1 cellular context compared by ENCODE assay signal in the genomic region with DNA sequence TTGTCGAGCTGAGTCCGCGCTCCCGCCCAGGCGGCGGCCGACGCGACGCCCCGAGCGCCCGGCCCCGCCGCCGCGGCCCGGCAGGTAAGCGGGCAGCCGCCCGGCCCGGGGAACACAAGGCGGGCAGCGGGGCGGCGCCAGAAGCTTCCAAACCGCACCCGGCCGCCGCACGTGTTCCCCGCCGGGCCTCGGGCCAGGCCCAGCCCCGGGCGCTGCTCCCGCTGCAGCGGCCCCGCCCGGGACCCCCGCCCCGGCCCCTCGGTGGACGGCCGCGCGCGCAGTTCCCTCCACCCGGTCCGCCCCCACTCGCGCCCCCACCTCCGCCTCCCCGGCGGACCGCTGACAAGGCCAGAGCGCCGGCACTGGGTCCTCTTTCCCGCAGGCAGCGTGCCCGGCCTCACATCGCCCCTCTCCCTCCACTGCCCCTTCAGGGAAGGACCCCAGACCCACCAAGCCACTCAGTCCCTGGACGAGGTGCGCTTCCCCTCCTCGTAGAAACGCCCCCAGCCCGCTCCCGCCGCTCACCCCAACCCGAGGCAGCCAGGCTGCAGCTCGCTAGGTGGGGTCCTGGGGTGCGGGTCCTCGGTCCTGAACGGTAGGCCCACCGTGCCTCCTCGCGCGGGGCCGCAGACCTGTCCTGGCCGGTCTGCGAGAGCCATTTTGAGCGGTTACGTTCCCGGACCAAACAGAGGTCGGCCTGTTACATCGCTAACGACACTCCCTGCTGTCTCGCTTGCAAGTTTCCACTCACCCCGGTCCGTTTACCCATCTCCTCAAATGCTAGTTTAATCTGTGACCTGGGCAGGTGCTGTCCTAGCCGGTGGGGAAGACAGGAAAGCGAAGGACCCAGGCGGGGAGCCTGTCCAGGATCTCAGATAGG.
A peak's percentile ranks its signal among the peaks of the same experiment; 100 is the strongest.
TF ChIP-seq lines count a peak whose summit lies in the region.

No MANE protein-coding gene starts in this region.

TF ChIP-seq in HepG2, 621 proteins besides CTCF, POLR2A, EP300 and RAD21 (continued from another document and continues in another):
- TF ChIP-seq ZSCAN25 (CRISPR knock-in tag; IDR thresholded peaks at IDR 0.05) (no peak), ZEB1 (IDR thresholded peaks at IDR 0.05; ENCODE audit: insufficient replicate concordance, low read depth) (no peak), MEF2D (CRISPR knock-in tag; IDR thresholded peaks at IDR 0.05) (no peak), KLF9 (CRISPR knock-in tag; IDR thresholded peaks at IDR 0.05; ENCODE audit: low read depth) (no peak), MYNN (CRISPR knock-in tag; IDR thresholded peaks at IDR 0.05; ENCODE audit: low read depth) (no peak), ZBTB7A (CRISPR knock-in tag; IDR thresholded peaks at IDR 0.05) (no peak), ZNF460 (CRISPR knock-in tag; IDR thresholded peaks at IDR 0.05; ENCODE audit: borderline replicate concordance) (no peak), ZNF782 (CRISPR knock-in tag; IDR thresholded peaks at IDR 0.05; ENCODE audit: borderline replicate concordance) (no peak), CBX1 (IDR thresholded peaks at IDR 0.05; ENCODE audit: low read depth) (no peak), CREM (IDR thresholded peaks at IDR 0.05) (no peak), CREM (CRISPR knock-in tag; IDR thresholded peaks at IDR 0.05) (no peak), ATF7-NPFF (CRISPR knock-in tag; IDR thresholded peaks at IDR 0.05; ENCODE audit: low read depth) (no peak), ZNF550 (CRISPR knock-in tag; IDR thresholded peaks at IDR 0.05; ENCODE audit: borderline replicate concordance) (no peak), ZNF724P (CRISPR knock-in tag; IDR thresholded peaks at IDR 0.05; ENCODE audit: borderline replicate concordance) (no peak), TCF7 (IDR thresholded peaks at IDR 0.05; ENCODE audit: low read depth) (no peak), SMYD3 (CRISPR knock-in tag; IDR thresholded peaks at IDR 0.05) (no peak), GFI1 (CRISPR knock-in tag; IDR thresholded peaks at IDR 0.05; ENCODE audit: borderline replicate concordance) (no peak), TBX2 (CRISPR knock-in tag; IDR thresholded peaks at IDR 0.05; ENCODE audit: borderline replicate concordance) (no peak), ZFP37 (CRISPR knock-in tag; IDR thresholded peaks at IDR 0.05; ENCODE audit: borderline replicate concordance) (no peak), ESRRA (CRISPR knock-in tag; IDR thresholded peaks at IDR 0.05; ENCODE audit: low read depth) (no peak), RFXAP (CRISPR knock-in tag; IDR thresholded peaks at IDR 0.05; ENCODE audit: borderline replicate concordance) (no peak), IRX3 (CRISPR knock-in tag; IDR thresholded peaks at IDR 0.05; ENCODE audit: borderline replicate concordance, low read depth) (no peak), ZNF713 (CRISPR knock-in tag; IDR thresholded peaks at IDR 0.05) (no peak), EEA1 (CRISPR knock-in tag; IDR thresholded peaks at IDR 0.05; ENCODE audit: borderline replicate concordance) (no peak), HIVEP1 (CRISPR knock-in tag; IDR thresholded peaks at IDR 0.05) (0 out of 2 replicates have a peak, but pooled peaks have one; percentile 36), ZNF569 (CRISPR knock-in tag; IDR thresholded peaks at IDR 0.05; ENCODE audit: borderline replicate concordance) (no peak), ZNF350 (CRISPR knock-in tag; IDR thresholded peaks at IDR 0.05; ENCODE audit: borderline replicate concordance, low read depth) (no peak; the same call in 1 of the 2 replicates), FOXA3 (CRISPR knock-in tag; IDR thresholded peaks at IDR 0.05) (no peak), HHEX (CRISPR knock-in tag; IDR thresholded peaks at IDR 0.05) (no peak), FOXC1 (CRISPR knock-in tag; IDR thresholded peaks at IDR 0.05; ENCODE audit: borderline replicate concordance) (0 out of 2 replicates have a peak, but pooled peaks have one; percentile 61)
- TF ChIP-seq, protein P1, sequence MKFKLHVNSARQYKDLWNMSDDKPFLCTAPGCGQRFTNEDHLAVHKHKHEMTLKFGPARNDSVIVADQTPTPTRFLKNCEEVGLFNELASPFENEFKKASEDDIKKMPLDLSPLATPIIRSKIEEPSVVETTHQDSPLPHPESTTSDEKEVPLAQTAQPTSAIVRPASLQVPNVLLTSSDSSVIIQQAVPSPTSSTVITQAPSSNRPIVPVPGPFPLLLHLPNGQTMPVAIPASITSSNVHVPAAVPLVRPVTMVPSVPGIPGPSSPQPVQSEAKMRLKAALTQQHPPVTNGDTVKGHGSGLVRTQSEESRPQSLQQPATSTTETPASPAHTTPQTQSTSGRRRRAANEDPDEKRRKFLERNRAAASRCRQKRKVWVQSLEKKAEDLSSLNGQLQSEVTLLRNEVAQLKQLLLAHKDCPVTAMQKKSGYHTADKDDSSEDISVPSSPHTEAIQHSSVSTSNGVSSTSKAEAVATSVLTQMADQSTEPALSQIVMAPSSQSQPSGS (CRISPR knock-in tag; IDR thresholded peaks at IDR 0.05): no peak
- TF ChIP-seq, protein P2, sequence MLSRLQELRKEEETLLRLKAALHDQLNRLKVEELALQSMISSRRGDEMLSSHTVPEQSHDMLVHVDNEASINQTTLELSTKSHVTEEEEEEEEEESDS (CRISPR knock-in tag; IDR thresholded peaks at IDR 0.05; ENCODE audit: borderline replicate concordance): no peak
- TF ChIP-seq, protein P3, sequence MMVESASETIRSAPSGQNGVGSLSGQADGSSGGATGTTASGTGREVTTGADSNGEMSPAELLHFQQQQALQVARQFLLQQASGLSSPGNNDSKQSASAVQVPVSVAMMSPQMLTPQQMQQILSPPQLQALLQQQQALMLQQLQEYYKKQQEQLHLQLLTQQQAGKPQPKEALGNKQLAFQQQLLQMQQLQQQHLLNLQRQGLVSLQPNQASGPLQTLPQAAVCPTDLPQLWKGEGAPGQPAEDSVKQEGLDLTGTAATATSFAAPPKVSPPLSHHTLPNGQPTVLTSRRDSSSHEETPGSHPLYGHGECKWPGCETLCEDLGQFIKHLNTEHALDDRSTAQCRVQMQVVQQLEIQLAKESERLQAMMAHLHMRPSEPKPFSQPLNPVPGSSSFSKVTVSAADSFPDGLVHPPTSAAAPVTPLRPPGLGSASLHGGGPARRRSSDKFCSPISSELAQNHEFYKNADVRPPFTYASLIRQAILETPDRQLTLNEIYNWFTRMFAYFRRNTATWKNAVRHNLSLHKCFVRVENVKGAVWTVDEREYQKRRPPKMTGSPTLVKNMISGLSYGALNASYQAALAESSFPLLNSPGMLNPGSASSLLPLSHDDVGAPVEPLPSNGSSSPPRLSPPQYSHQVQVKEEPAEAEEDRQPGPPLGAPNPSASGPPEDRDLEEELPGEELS (CRISPR knock-in tag; IDR thresholded peaks at IDR 0.05): no peak
- TF ChIP-seq, protein P4, sequence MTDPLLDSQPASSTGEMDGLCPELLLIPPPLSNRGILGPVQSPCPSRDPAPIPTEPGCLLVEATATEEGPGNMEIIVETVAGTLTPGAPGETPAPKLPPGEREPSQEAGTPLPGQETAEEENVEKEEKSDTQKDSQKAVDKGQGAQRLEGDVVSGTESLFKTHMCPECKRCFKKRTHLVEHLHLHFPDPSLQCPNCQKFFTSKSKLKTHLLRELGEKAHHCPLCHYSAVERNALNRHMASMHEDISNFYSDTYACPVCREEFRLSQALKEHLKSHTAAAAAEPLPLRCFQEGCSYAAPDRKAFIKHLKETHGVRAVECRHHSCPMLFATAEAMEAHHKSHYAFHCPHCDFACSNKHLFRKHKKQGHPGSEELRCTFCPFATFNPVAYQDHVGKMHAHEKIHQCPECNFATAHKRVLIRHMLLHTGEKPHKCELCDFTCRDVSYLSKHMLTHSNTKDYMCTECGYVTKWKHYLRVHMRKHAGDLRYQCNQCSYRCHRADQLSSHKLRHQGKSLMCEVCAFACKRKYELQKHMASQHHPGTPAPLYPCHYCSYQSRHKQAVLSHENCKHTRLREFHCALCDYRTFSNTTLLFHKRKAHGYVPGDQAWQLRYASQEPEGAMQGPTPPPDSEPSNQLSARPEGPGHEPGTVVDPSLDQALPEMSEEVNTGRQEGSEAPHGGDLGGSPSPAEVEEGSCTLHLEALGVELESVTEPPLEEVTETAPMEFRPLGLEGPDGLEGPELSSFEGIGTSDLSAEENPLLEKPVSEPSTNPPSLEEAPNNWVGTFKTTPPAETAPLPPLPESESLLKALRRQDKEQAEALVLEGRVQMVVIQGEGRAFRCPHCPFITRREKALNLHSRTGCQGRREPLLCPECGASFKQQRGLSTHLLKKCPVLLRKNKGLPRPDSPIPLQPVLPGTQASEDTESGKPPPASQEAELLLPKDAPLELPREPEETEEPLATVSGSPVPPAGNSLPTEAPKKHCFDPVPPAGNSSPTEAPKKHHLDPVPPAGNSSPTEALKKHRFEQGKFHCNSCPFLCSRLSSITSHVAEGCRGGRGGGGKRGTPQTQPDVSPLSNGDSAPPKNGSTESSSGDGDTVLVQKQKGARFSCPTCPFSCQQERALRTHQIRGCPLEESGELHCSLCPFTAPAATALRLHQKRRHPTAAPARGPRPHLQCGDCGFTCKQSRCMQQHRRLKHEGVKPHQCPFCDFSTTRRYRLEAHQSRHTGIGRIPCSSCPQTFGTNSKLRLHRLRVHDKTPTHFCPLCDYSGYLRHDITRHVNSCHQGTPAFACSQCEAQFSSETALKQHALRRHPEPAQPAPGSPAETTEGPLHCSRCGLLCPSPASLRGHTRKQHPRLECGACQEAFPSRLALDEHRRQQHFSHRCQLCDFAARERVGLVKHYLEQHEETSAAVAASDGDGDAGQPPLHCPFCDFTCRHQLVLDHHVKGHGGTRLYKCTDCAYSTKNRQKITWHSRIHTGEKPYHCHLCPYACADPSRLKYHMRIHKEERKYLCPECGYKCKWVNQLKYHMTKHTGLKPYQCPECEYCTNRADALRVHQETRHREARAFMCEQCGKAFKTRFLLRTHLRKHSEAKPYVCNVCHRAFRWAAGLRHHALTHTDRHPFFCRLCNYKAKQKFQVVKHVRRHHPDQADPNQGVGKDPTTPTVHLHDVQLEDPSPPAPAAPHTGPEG (CRISPR knock-in tag; IDR thresholded peaks at IDR 0.05): no peak
- TF ChIP-seq, protein P5, sequence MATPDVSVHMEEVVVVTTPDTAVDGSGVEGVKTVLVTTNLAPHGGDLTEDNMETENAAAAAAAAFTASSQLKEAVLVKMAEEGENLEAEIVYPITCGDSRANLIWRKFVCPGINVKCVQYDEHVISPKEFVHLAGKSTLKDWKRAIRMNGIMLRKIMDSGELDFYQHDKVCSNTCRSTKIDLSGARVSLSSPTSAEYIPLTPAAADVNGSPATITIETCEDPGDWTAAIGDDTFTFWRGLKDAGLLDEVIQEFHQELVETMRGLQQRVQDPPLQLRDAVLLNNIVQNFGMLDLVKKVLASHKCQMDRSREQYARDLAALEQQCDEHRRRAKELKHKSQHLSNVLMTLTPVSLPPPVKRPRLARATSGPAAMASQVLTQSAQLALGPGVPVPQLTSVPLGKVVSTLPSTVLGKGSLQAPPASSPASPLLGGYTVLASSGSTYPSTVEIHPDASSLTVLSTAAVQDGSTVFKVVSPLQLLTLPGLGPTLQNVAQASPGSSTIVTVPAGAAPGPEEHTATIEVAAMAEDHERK (CRISPR knock-in tag; IDR thresholded peaks at IDR 0.05; ENCODE audit: low read depth): no peak
- TF ChIP-seq, protein P6, sequence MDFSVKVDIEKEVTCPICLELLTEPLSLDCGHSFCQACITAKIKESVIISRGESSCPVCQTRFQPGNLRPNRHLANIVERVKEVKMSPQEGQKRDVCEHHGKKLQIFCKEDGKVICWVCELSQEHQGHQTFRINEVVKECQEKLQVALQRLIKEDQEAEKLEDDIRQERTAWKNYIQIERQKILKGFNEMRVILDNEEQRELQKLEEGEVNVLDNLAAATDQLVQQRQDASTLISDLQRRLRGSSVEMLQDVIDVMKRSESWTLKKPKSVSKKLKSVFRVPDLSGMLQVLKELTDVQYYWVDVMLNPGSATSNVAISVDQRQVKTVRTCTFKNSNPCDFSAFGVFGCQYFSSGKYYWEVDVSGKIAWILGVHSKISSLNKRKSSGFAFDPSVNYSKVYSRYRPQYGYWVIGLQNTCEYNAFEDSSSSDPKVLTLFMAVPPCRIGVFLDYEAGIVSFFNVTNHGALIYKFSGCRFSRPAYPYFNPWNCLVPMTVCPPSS (IDR thresholded peaks at IDR 0.05): no peak
- TF ChIP-seq, protein P7, sequence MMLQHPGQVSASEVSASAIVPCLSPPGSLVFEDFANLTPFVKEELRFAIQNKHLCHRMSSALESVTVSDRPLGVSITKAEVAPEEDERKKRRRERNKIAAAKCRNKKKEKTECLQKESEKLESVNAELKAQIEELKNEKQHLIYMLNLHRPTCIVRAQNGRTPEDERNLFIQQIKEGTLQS (CRISPR knock-in tag; IDR thresholded peaks at IDR 0.05): no peak
- TF ChIP-seq, protein P8, sequence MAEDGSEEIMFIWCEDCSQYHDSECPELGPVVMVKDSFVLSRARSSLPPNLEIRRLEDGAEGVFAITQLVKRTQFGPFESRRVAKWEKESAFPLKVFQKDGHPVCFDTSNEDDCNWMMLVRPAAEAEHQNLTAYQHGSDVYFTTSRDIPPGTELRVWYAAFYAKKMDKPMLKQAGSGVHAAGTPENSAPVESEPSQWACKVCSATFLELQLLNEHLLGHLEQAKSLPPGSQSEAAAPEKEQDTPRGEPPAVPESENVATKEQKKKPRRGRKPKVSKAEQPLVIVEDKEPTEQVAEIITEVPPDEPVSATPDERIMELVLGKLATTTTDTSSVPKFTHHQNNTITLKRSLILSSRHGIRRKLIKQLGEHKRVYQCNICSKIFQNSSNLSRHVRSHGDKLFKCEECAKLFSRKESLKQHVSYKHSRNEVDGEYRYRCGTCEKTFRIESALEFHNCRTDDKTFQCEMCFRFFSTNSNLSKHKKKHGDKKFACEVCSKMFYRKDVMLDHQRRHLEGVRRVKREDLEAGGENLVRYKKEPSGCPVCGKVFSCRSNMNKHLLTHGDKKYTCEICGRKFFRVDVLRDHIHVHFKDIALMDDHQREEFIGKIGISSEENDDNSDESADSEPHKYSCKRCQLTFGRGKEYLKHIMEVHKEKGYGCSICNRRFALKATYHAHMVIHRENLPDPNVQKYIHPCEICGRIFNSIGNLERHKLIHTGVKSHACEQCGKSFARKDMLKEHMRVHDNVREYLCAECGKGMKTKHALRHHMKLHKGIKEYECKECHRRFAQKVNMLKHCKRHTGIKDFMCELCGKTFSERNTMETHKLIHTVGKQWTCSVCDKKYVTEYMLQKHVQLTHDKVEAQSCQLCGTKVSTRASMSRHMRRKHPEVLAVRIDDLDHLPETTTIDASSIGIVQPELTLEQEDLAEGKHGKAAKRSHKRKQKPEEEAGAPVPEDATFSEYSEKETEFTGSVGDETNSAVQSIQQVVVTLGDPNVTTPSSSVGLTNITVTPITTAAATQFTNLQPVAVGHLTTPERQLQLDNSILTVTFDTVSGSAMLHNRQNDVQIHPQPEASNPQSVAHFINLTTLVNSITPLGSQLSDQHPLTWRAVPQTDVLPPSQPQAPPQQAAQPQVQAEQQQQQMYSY (CRISPR knock-in tag; IDR thresholded peaks at IDR 0.05): no peak
